In genomic region chr7:150964593-150965111, GRCh38 we compare ENCODE assay signal across 12 cellular contexts. TPM values are rescaled to one million over a fixed set of nuclear protein-coding genes. Genes with fewer than 3 reads are reported as not detected.
DNase-seq lines count a peak whose midpoint lies in the region; ATAC-seq and TF ChIP-seq lines count a peak whose summit lies in the region.
"Had no signal": no experiment of that assay in that cellular context is flagged by ENCODE, and none has a peak within 500 bp of the region (broad histone marks: within the 10 kb centered on the region; RNA-seq: fewer than 3 reads in every experiment).

No MANE protein-coding gene starts in this region.

- POLR2A ChIA-PET in activated CD8-positive, alpha-beta T cell treated with anti-CD3 and anti-CD28 coated beads, Interleukin-2, amount 10 ng/mL, durations not matched to agents 7 days and 5 days (lab: Charles Lee): no interaction called here
- POLR2A ChIA-PET in activated CD8-positive, alpha-beta T cell treated with anti-CD3 and anti-CD28 coated beads for 36 hours (lab: Charles Lee): interaction anchor here (0.8 kb wide), 1 partner anchor 11 kb away, joined by 3 read pairs; no protein-coding TSS in a partner anchor
- POLR2A ChIA-PET in SK-N-SH (lab: Yijun Ruan, JAX): interaction anchor here (0.7 to 5.5 kb wide), 11 partner anchors 8 to 66 kb away, joined by 3 to 41 read pairs (median 6); no protein-coding TSS in a partner anchor

- H3K27me3 ChIP-seq in SK-N-SH (ENCODE audit: insufficient read depth): peaks cover 34% of the 10 kb centered on the region
- H3K27me3 ChIP-seq: gastrocnemius medialis, MG63 had no signal

- DNase-seq in activated CD8-positive, alpha-beta T cell treated with anti-CD3 and anti-CD28 coated beads, Interleukin-2, amount 10 ng/mL, durations not matched to agents 7 days and 5 days: no peak
- no peak for DNase-seq in activated CD8-positive, alpha-beta T cell treated with anti-CD3 and anti-CD28 coated beads for 36 hours
- DNase-seq in SK-N-SH: peak; percentile 93
- peak; percentile 95 for DNase-seq in left ventricle myocardium superior
- DNase-seq: gastrocnemius medialis, MG63 had no signal

- H3K27ac Mint-ChIP-seq in activated CD8-positive, alpha-beta T cell treated with anti-CD3 and anti-CD28 coated beads, Interleukin-2, amount 10 ng/mL, durations not matched to agents 7 days and 5 days: no peak overlapping the region
- no peak overlapping the region for H3K27ac Mint-ChIP-seq in activated CD8-positive, alpha-beta T cell treated with anti-CD3 and anti-CD28 coated beads for 36 hours

- H4K20me1 ChIP-seq in SK-N-SH (ENCODE audit: insufficient read depth): no peaks in the 10 kb centered on the region

- H3K4me3 Mint-ChIP-seq in activated CD8-positive, alpha-beta T cell treated with anti-CD3 and anti-CD28 coated beads, Interleukin-2, amount 10 ng/mL, durations not matched to agents 7 days and 5 days: no peak overlapping the region
- H3K4me3 Mint-ChIP-seq in activated CD8-positive, alpha-beta T cell treated with anti-CD3 and anti-CD28 coated beads for 36 hours: no peak overlapping the region

- no peak for TF ChIP-seq CTCF in activated CD8-positive, alpha-beta T cell treated with anti-CD3 and anti-CD28 coated beads for 36 hours (IDR thresholded peaks at IDR 0.05)
- peak; percentile 14; the same call in 1 of the 2 replicates for TF ChIP-seq CTCF in SK-N-SH (IDR thresholded peaks at IDR 0.05)

- peaks cover 19% of the 10 kb centered on the region for H3K27me3 Mint-ChIP-seq in activated CD8-positive, alpha-beta T cell treated with anti-CD3 and anti-CD28 coated beads, Interleukin-2, amount 10 ng/mL, durations not matched to agents 7 days and 5 days (ENCODE audit: low read depth)
- peaks cover 8% of the 10 kb centered on the region for H3K27me3 Mint-ChIP-seq in activated CD8-positive, alpha-beta T cell treated with anti-CD3 and anti-CD28 coated beads for 36 hours

- H3K36me3 Mint-ChIP-seq in activated CD8-positive, alpha-beta T cell treated with anti-CD3 and anti-CD28 coated beads, Interleukin-2, amount 10 ng/mL, durations not matched to agents 7 days and 5 days (ENCODE audit: low read depth): no peaks in the 10 kb centered on the region
- no peaks in the 10 kb centered on the region for H3K36me3 Mint-ChIP-seq in activated CD8-positive, alpha-beta T cell treated with anti-CD3 and anti-CD28 coated beads for 36 hours (ENCODE audit: low read depth)

- no peak overlapping the region for H2AFZ ChIP-seq in SK-N-SH (ENCODE audit: low read depth)

- H3K4me2 ChIP-seq in SK-N-SH: no peak overlapping the region
- H3K4me2 ChIP-seq: smooth muscle cell had no signal

- H3K9ac ChIP-seq in SK-N-SH: no peak overlapping the region

- H3K36me3 ChIP-seq in SK-N-SH (replicated peaks in 1 of 2; ENCODE audit: control insufficient read depth in 1 of 2, insufficient read depth in 2 of 2, low read length in 1 of 2): no peaks in the 10 kb centered on the region
- H3K36me3 ChIP-seq: gastrocnemius medialis, MG63 had no signal

- CTCF ChIA-PET in activated CD8-positive, alpha-beta T cell treated with anti-CD3 and anti-CD28 coated beads, Interleukin-2, amount 10 ng/mL, durations not matched to agents 7 days and 5 days (lab: Charles Lee): interaction anchor here (1.0 to 6.2 kb wide), 2 partner anchors 20 to 54 kb away, joined by 4 to 82 read pairs; no protein-coding TSS in a partner anchor
- CTCF ChIA-PET in activated CD8-positive, alpha-beta T cell treated with anti-CD3 and anti-CD28 coated beads for 36 hours (lab: Charles Lee): interaction anchor here (1.3 to 5.3 kb wide), 6 partner anchors 20 to 147 kb away, joined by 3 to 96 read pairs (median 4); partner anchors contain the start of gene ABCB8
- CTCF ChIA-PET in SK-N-SH (lab: Yijun Ruan, JAX): interaction anchor here (0.8 to 27.1 kb wide), 25 partner anchors 9 to 186 kb away, joined by 3 to 761 read pairs (median 23); partner anchors contain the start of gene NOS3

- no peaks in the 10 kb centered on the region for H3F3A ChIP-seq in SK-N-SH (replicated peaks; ENCODE audit: insufficient read depth)

- peak in 1 of 2 experiments; percentile 92; a peak in 2 of 4 replicates for TF ChIP-seq EP300 in SK-N-SH (IDR thresholded peaks at IDR 0.05; ENCODE audit: borderline replicate concordance in 1 of 2, low read depth in 1 of 2, low read length in 1 of 2)

- peak; percentile 37 for ATAC-seq in activated CD8-positive, alpha-beta T cell treated with anti-CD3 and anti-CD28 coated beads, Interleukin-2, amount 10 ng/mL, durations not matched to agents 7 days and 5 days
- ATAC-seq in activated CD8-positive, alpha-beta T cell treated with anti-CD3 and anti-CD28 coated beads for 36 hours: no peak
- ATAC-seq in left ventricle myocardium superior: peak; percentile 80
- no peak for ATAC-seq in GM21529 (IDR thresholded peaks at IDR 0.05; ENCODE audit: unreplicated experiment)
- no peak for ATAC-seq in GM21723 (IDR thresholded peaks at IDR 0.05; ENCODE audit: unreplicated experiment)
- no peak for ATAC-seq in HG02840 (IDR thresholded peaks at IDR 0.05; ENCODE audit: low FRiP score, unreplicated experiment)
- no peak for ATAC-seq in GM18858 (IDR thresholded peaks at IDR 0.05; ENCODE audit: unreplicated experiment)
- ATAC-seq: mucosa of descending colon had no signal

- WGBS in SK-N-SH (ENCODE audit: low lambda C conversion rate): 19% methylated on average over 7 of the region's 16 CpGs

- peaks cover 0 to 88% of the 10 kb centered on the region in 2 experiments; a peak in 2 of 4 replicates for H3K4me1 ChIP-seq in SK-N-SH (ENCODE audit: control insufficient read depth in 1 of 2, insufficient read depth in 2 of 2, low read depth in 1 of 2, low read length in 1 of 2)

- intact Hi-C loops in activated CD8-positive, alpha-beta T cell treated with anti-CD3 and anti-CD28 coated beads for 36 hours (cut with micrococcal nuclease): no loop called here
- intact Hi-C loops in left ventricle myocardium superior (cut with micrococcal nuclease): no loop called here

- H3K9me2 ChIP-seq in SK-N-SH: no peaks in the 10 kb centered on the region

- H3K27ac ChIP-seq in SK-N-SH (ENCODE audit: low read depth in 2 of 2, low read length in 1 of 2): peak overlapping the region in 1 of 2 experiments; percentile 97; a peak in 2 of 4 replicates
- H3K27ac ChIP-seq: gastrocnemius medialis had no signal

- TF ChIP-seq RAD21 in SK-N-SH (IDR thresholded peaks at IDR 0.05; ENCODE audit: low read length): peak; percentile 46

- no peaks in the 10 kb centered on the region for H3K79me2 ChIP-seq in SK-N-SH (ENCODE audit: insufficient read depth)

- H3K4me3 ChIP-seq in SK-N-SH (ENCODE audit: low read depth in 2 of 2, low read length in 1 of 2): no peak overlapping the region; a peak in 1 of 4 replicates
- H3K4me3 ChIP-seq: gastrocnemius medialis, MG63, mucosa of descending colon, smooth muscle cell had no signal

- no peaks in the 10 kb centered on the region for H3K9me3 ChIP-seq in SK-N-SH
- H3K9me3 ChIP-seq: gastrocnemius medialis, MG63, mucosa of descending colon had no signal

- no peaks in the 10 kb centered on the region for H3K4me1 Mint-ChIP-seq in activated CD8-positive, alpha-beta T cell treated with anti-CD3 and anti-CD28 coated beads, Interleukin-2, amount 10 ng/mL, durations not matched to agents 7 days and 5 days (ENCODE audit: low read depth)
- H3K4me1 Mint-ChIP-seq in activated CD8-positive, alpha-beta T cell treated with anti-CD3 and anti-CD28 coated beads for 36 hours (ENCODE audit: low read depth): peaks cover 2% of the 10 kb centered on the region

- H3K9me3 Mint-ChIP-seq in activated CD8-positive, alpha-beta T cell treated with anti-CD3 and anti-CD28 coated beads, Interleukin-2, amount 10 ng/mL, durations not matched to agents 7 days and 5 days (ENCODE audit: insufficient read depth): no peaks in the 10 kb centered on the region
- H3K9me3 Mint-ChIP-seq in activated CD8-positive, alpha-beta T cell treated with anti-CD3 and anti-CD28 coated beads for 36 hours: no peaks in the 10 kb centered on the region

TF ChIP-seq in SK-N-SH, 30 proteins besides CTCF, POLR2A, EP300 and RAD21 (continues in another document):
- peak; percentile 79 for TF ChIP-seq CHD2 (IDR thresholded peaks at IDR 0.05; ENCODE audit: low read length, partially characterized antibody)
- peak; percentile 29; the same call in 1 of the 2 replicates for TF ChIP-seq SMC3 (IDR thresholded peaks at IDR 0.05; ENCODE audit: low read depth, low read length)
- peak; percentile 79 for TF ChIP-seq MXI1 (IDR thresholded peaks at IDR 0.05; ENCODE audit: low read depth, low read length)
- peak; percentile 7; the same call in 1 of the 2 replicates for TF ChIP-seq RFX5 (IDR thresholded peaks at IDR 0.05; ENCODE audit: low read length)
- TF ChIP-seq RCOR1 (IDR thresholded peaks at IDR 0.05; ENCODE audit: low read length): peak; percentile 79; the same call in 1 of the 2 replicates
- no peak for TF ChIP-seq JUND (IDR thresholded peaks at IDR 0.05)
- TF ChIP-seq NFIC (IDR thresholded peaks at IDR 0.05; ENCODE audit: borderline replicate concordance): peak; percentile 37
- TF ChIP-seq FOXJ3 (CRISPR knock-in tag; IDR thresholded peaks at IDR 0.05): peak; percentile 88

RNA-seq across cellular contexts. Expression of gene KCNH2, which starts 13.5 kb away (rescaled TPM):
- total RNA-seq in activated CD8-positive, alpha-beta T cell treated with anti-CD3 and anti-CD28 coated beads, Interleukin-2, amount 10 ng/mL, durations not matched to agents 7 days and 5 days: not detected
- total RNA-seq in activated CD8-positive, alpha-beta T cell treated with anti-CD3 and anti-CD28 coated beads for 36 hours: under 1 TPM; 0.23 to 0.29 TPM
- polyA plus RNA-seq in SK-N-SH (2012; rRNA removed): 2.2 and 6.4 TPM in 2 replicates
- 2.8 and 8.3 TPM in 2 replicates for polyA plus RNA-seq in SK-N-SH (2012; cell fraction: cytosol; rRNA removed)
- polyA plus RNA-seq in SK-N-SH (2012; cell fraction: nucleus; rRNA removed): 4.1 and 6.1 TPM in 2 replicates
- total RNA-seq in left ventricle myocardium superior: 107 TPM

RNA-seq across cellular contexts. Expression of gene NOS3, which starts 26.2 kb away (rescaled TPM):
- total RNA-seq in activated CD8-positive, alpha-beta T cell treated with anti-CD3 and anti-CD28 coated beads, Interleukin-2, amount 10 ng/mL, durations not matched to agents 7 days and 5 days: 10 to 100 TPM; 12.2 to 13.8 TPM
- 1 to 10 TPM; 5.4 to 6.2 TPM for total RNA-seq in activated CD8-positive, alpha-beta T cell treated with anti-CD3 and anti-CD28 coated beads for 36 hours
- polyA plus RNA-seq in SK-N-SH (2012; rRNA removed): 0.15 and 0.41 TPM in 2 replicates
- 0.01 and 0.24 TPM in 2 replicates for polyA plus RNA-seq in SK-N-SH (2012; cell fraction: cytosol; rRNA removed)
- 0.09 and 0.13 TPM in 2 replicates for polyA plus RNA-seq in SK-N-SH (2012; cell fraction: nucleus; rRNA removed)
- 10.9 TPM for total RNA-seq in left ventricle myocardium superior

RNA-seq across cellular contexts. Expression of gene ATG9B, which starts 59.6 kb away (rescaled TPM):
- total RNA-seq in activated CD8-positive, alpha-beta T cell treated with anti-CD3 and anti-CD28 coated beads, Interleukin-2, amount 10 ng/mL, durations not matched to agents 7 days and 5 days: 1 to 10 TPM; 6.8 to 7.4 TPM
- 10 to 100 TPM; 12.6 to 14.0 TPM for total RNA-seq in activated CD8-positive, alpha-beta T cell treated with anti-CD3 and anti-CD28 coated beads for 36 hours
- 0.52 and 0.67 TPM in 2 replicates for polyA plus RNA-seq in SK-N-SH (2012; rRNA removed)
- polyA plus RNA-seq in SK-N-SH (2012; cell fraction: cytosol; rRNA removed): 0.27 and 0.37 TPM in 2 replicates
- polyA plus RNA-seq in SK-N-SH (2012; cell fraction: nucleus; rRNA removed): 3.1 and 3.4 TPM in 2 replicates
- not detected for total RNA-seq in left ventricle myocardium superior

Comparison
In these comparisons a context has a peak if more than half of its experiments do, and no peak if none do; other contexts are left out.
1. ATAC-seq: peak in activated CD8-positive, alpha-beta T cell treated with anti-CD3 and anti-CD28 coated beads, Interleukin-2, amount 10 ng/mL, durations not matched to agents 7 days and 5 days (single experiment) and left ventricle myocardium superior (single experiment); none in activated CD8-positive, alpha-beta T cell treated with anti-CD3 and anti-CD28 coated beads for 36 hours (single experiment), GM21529 (single experiment), GM21723 (single experiment), HG02840 (single experiment) and GM18858 (single experiment).
2. DNase-seq: peak in SK-N-SH (single experiment) and left ventricle myocardium superior (single experiment); none in activated CD8-positive, alpha-beta T cell treated with anti-CD3 and anti-CD28 coated beads, Interleukin-2, amount 10 ng/mL, durations not matched to agents 7 days and 5 days (single experiment) and activated CD8-positive, alpha-beta T cell treated with anti-CD3 and anti-CD28 coated beads for 36 hours (single experiment).
3. RNA of gene KCNH2, which starts 13.5 kb away (total RNA-seq): 107 TPM in left ventricle myocardium superior (single experiment); 0.23 to 0.29 TPM in activated CD8-positive, alpha-beta T cell treated with anti-CD3 and anti-CD28 coated beads for 36 hours and not detected in activated CD8-positive, alpha-beta T cell treated with anti-CD3 and anti-CD28 coated beads, Interleukin-2, amount 10 ng/mL, durations not matched to agents 7 days and 5 days; every median in the first group is over 10 times any median in the second.